ENCODE assay signal across 11 cellular contexts in the genomic region with DNA sequence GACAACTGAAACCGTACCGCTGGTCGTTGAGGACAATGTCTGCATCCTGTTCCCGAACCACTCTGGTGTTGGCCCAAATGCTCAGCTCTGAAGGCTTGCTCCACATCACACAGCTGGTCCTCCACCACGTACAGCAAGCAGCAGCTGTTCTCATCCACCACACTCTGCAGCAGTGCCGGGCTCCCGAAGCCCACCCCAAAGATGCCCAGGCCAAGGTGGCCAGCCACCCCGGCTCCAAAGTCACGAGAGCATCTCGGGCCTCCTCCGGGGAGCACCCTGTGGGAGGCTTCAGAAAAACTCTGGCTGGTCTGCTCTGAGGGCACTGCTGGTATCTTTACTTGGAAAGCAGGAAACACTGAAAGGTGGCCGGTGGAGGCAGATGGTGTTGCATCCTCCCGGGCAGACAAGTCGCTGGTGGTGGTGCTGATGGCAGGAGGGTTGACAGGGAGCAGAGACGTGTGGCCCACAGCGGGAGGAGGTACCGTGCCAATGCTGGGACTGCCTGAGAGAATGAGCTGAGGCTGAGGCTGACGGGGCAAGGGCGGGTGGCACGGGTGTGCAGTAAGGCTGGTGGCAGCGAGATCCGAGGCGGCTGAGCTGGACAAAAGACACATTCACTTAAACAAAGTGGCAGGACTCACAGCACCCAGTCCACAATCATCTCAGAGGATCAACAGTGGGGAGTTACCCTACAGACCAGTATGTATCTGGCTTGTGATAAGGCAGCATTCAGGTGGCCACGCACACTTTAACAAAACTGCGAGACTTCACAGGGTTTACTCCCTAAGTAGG. TPM values are rescaled to one million over a fixed set of nuclear protein-coding genes. Genes with fewer than 3 reads are reported as not detected.
DNase-seq lines count a peak whose midpoint lies in the region; ATAC-seq and TF ChIP-seq lines count a peak whose summit lies in the region.
"Had no signal": no experiment of that assay in that cellular context is flagged by ENCODE, and none has a peak within 500 bp of the region (broad histone marks: within the 10 kb centered on the region; RNA-seq: fewer than 3 reads in every experiment).

No MANE protein-coding gene starts in this region.

- H3K36me3 ChIP-seq in breast epithelium, result peaks cover 8% of the 10 kb centered on the region
- peaks cover 27% of the 10 kb centered on the region for H3K36me3 ChIP-seq in lower lobe of right lung

- peak overlapping the region; percentile 91 for H3K4me3 Mint-ChIP-seq in type B pancreatic cell

- H3K36me3 Mint-ChIP-seq in type B pancreatic cell, result peaks cover 4% of the 10 kb centered on the region

- intact Hi-C loops in breast epithelium (cut with DNase I; ENCODE audit: low total_unique reads), result no loop called here
- intact Hi-C loops in lower lobe of right lung (cut with DNase I), result no loop called here

- TF ChIP-seq CTCF in breast epithelium (IDR thresholded peaks at IDR 0.05) (no peak), lower lobe of right lung (IDR thresholded peaks at IDR 0.05) (no peak), type B pancreatic cell (conservative IDR thresholded peaks at IDR 0.05) (no peak)

- no peak for TF ChIP-seq POLR2A in breast epithelium (IDR thresholded peaks at IDR 0.05)

- H3K27ac ChIP-seq in breast epithelium, result peak overlapping the region in 1 of 2 donors; percentile 64
- H3K27ac ChIP-seq in lower lobe of right lung, result peak overlapping the region; percentile 68

- ATAC-seq in lower lobe of right lung, result no peak
- ATAC-seq in GM21529 (IDR thresholded peaks at IDR 0.05; ENCODE audit: unreplicated experiment), result no peak

- H3K4me1 Mint-ChIP-seq in type B pancreatic cell (ENCODE audit: unreplicated experiment), result peaks cover 12% of the 10 kb centered on the region

- H3K4me3 ChIP-seq in breast epithelium, result peak overlapping the region in 2 of 3 donors; percentile 82 to 86
- H3K4me3 ChIP-seq in lower lobe of right lung, result peak overlapping the region; percentile 78

- H3K27me3 Mint-ChIP-seq in type B pancreatic cell, result peaks cover 13% of the 10 kb centered on the region

- H3K9me3 ChIP-seq in breast epithelium (no peaks in the 10 kb centered on the region), lower lobe of right lung (no peaks in the 10 kb centered on the region)

- H3K27ac Mint-ChIP-seq in type B pancreatic cell, result no peak overlapping the region

- no peaks in the 10 kb centered on the region for H3K9me3 Mint-ChIP-seq in type B pancreatic cell

- H3K27me3 ChIP-seq in breast epithelium (no peaks in the 10 kb centered on the region), lower lobe of right lung (ENCODE audit: low read depth) (no peaks in the 10 kb centered on the region)

- no peaks in the 10 kb centered on the region for H3K4me1 ChIP-seq in breast epithelium
- peaks cover 18% of the 10 kb centered on the region for H3K4me1 ChIP-seq in lower lobe of right lung

- peak; percentile 8 for DNase-seq in stimulated activated CD4-positive, alpha-beta T cell treated with anti-CD3 and anti-CD28 coated beads, Interleukin-15, amount 100 ng/mL, for 24 hours
- no peak for DNase-seq in stimulated activated CD4-positive, alpha-beta T cell treated with anti-CD3 and anti-CD28 coated beads, Interleukin-2, amount 100 ng/mL, for 48 hours
- DNase-seq in breast epithelium (ENCODE audit: low spot score in 2 of 2), result no peak
- peak; percentile 43 for DNase-seq in lower lobe of right lung
- no peak for DNase-seq in type B pancreatic cell (ENCODE audit: extremely low spot score, unreplicated experiment)
- no peak for DNase-seq in H4 (ENCODE audit: low spot score)
- no peak for DNase-seq in AG08395 (ENCODE audit: low spot score)
- DNase-seq: RPMI8226 had no signal

RNA-seq across cellular contexts. Expression of gene CCDC27, which starts 6.5 kb away (rescaled TPM):
- total RNA-seq in breast epithelium (not detected), lower lobe of right lung (not detected), type B pancreatic cell (ENCODE audit: low replicate concordance) (not detected in 2 replicates)
- total RNA-seq in H4 (2014; rRNA removed; shearing (Covaris generic)), result not detected in 2 replicates
- total RNA-seq: HT-29, mesenteric fat pad had no signal

RNA-seq across cellular contexts. Expression of gene SMIM1, which starts 26.8 kb away (rescaled TPM):
- total RNA-seq in breast epithelium, result 1 to 10 TPM; 1.3 to 4.7 (median 4.6) TPM
- total RNA-seq in lower lobe of right lung, result 8.5 TPM
- 10.8 and 15.1 TPM in 2 replicates for total RNA-seq in type B pancreatic cell (ENCODE audit: low replicate concordance)
- not detected in 2 replicates for total RNA-seq in H4 (2014; rRNA removed; shearing (Covaris generic))
- total RNA-seq: HT-29 had no signal

RNA-seq across cellular contexts. Expression of gene LRRC47, which starts 50.5 kb away (rescaled TPM):
- total RNA-seq in breast epithelium (10 to 100 TPM; 31.5 to 34.2 (median 34.2) TPM), lower lobe of right lung (34.4 TPM), type B pancreatic cell (ENCODE audit: low replicate concordance) (53.5 and 56.5 TPM in 2 replicates)
- total RNA-seq in H4 (2014; rRNA removed; shearing (Covaris generic)), result 17.3 and 20.9 TPM in 2 replicates

Comparison
In these comparisons a context has a peak if more than half of its experiments do, and no peak if none do; other contexts are left out.
1. DNase-seq: peak in stimulated activated CD4-positive, alpha-beta T cell treated with anti-CD3 and anti-CD28 coated beads, Interleukin-15, amount 100 ng/mL, for 24 hours (single experiment) and lower lobe of right lung (single experiment); none in stimulated activated CD4-positive, alpha-beta T cell treated with anti-CD3 and anti-CD28 coated beads, Interleukin-2, amount 100 ng/mL, for 48 hours (0 of 2), breast epithelium (0 of 2), type B pancreatic cell (single experiment), H4 (single experiment) and AG08395 (single experiment).